ENCODE assay signal across 23 cellular contexts in the genomic region with DNA sequence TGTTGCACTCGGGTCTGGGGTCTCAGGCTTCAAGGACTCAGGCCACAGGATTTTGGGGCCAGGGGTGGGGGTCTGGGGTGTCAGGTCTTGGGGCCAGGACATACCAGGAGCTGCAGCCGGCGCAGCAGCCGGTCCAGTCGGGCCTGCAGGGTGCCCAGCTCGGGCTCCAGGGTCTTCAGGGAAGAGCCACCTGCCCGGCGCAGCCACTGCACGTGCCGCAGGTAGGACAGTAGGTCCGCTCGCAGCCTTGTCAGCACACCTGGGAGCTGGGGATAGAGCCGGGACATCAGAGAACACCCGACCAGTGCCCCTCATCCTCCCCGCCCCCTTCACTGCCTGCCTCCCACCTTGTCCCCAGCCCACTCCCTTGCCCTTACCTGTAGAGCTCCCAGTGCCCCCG. TPM values are rescaled to one million over a fixed set of nuclear protein-coding genes. Genes with fewer than 3 reads are reported as not detected.
DNase-seq lines count a peak whose midpoint lies in the region; ATAC-seq, FAIRE-seq and TF ChIP-seq lines count a peak whose summit lies in the region.
"Had no signal": no experiment of that assay in that cellular context is flagged by ENCODE, and none has a peak within 500 bp of the region (broad histone marks: within the 10 kb centered on the region; RNA-seq: fewer than 3 reads in every experiment).

No MANE protein-coding gene starts in this region.

- no peak overlapping the region for H4K91ac ChIP-seq in neuronal stem cell (ENCODE audit: low read depth, low read length, poor library complexity)

- H2BK12ac ChIP-seq in neuronal stem cell (ENCODE audit: low read length): no peak overlapping the region

- H3K18ac ChIP-seq in neuronal stem cell (ENCODE audit: low read length): peak overlapping the region; percentile 51

- peaks cover 31% of the 10 kb centered on the region for H3K79me2 ChIP-seq in astrocyte (ENCODE audit: insufficient read depth, low read length)

- H3K23ac ChIP-seq in neuronal stem cell (ENCODE audit: low read depth, low read length, poor library complexity): no peak overlapping the region

- H3K9ac ChIP-seq in astrocyte (ENCODE audit: low read length): peak overlapping the region; percentile 88
- no peak overlapping the region for H3K9ac ChIP-seq in neuronal stem cell (ENCODE audit: low read depth, low read length, poor library complexity)
- H3K9ac ChIP-seq: BLaER1, KMS-11 had no signal

- no peak for FAIRE-seq in astrocyte (lab: Jason Lieb, UNC)
- FAIRE-seq: GM12891, GM18507 had no signal

- H3K4me1 Mint-ChIP-seq in HFFc6 (ENCODE audit: low read depth) (peaks cover 19% of the 10 kb centered on the region), astrocyte (ENCODE audit: low read depth, unreplicated experiment) (peaks cover 25% of the 10 kb centered on the region)

- peaks cover 36% of the 10 kb centered on the region for H4K20me1 ChIP-seq in astrocyte (ENCODE audit: insufficient read depth, low read length)

- TF ChIP-seq CTCF in AG09309 (IDR thresholded peaks at IDR 0.05; ENCODE audit: control insufficient read depth, insufficient read depth, low read depth, low read length, missing control alignments) (no peak), HFFc6 (IDR thresholded peaks at IDR 0.05) (no peak), astrocyte (IDR thresholded peaks at IDR 0.05; ENCODE audit: insufficient read depth, low read depth, low read length) (no peak), foreskin keratinocyte (conservative IDR thresholded peaks at IDR 0.05) (no peak)

- no peaks in the 10 kb centered on the region for H3K79me1 ChIP-seq in neuronal stem cell (ENCODE audit: low read depth, low read length)

- H3K36me3 ChIP-seq in astrocyte (ENCODE audit: insufficient read depth, low read length) (peaks cover 14% of the 10 kb centered on the region), neuronal stem cell (replicated peaks in 1 of 2; ENCODE audit: control insufficient read depth in 2 of 2, insufficient read depth in 2 of 2, low read length in 2 of 2) (no peaks in the 10 kb centered on the region)
- H3K36me3 ChIP-seq: BLaER1 had no signal

- H3K9me3 ChIP-seq in astrocyte (ENCODE audit: insufficient read depth, low read depth, low read length) (no peaks in the 10 kb centered on the region), neuronal stem cell (replicated peaks in 1 of 2; ENCODE audit: control insufficient read depth in 2 of 2, insufficient read depth in 1 of 2, low read depth in 1 of 2, low read length in 2 of 2) (no peaks in the 10 kb centered on the region)
- H3K9me3 ChIP-seq: BLaER1 had no signal

- H3K27ac ChIP-seq in astrocyte (ENCODE audit: low read depth, low read length): no peak overlapping the region
- H3K27ac ChIP-seq in neuronal stem cell (replicated peaks; ENCODE audit: low read length): no peak overlapping the region
- H3K27ac ChIP-seq in foreskin keratinocyte: no peak overlapping the region
- H3K27ac ChIP-seq: BLaER1, KMS-11 had no signal

- WGBS in neuronal stem cell (ENCODE audit: extremely low coverage in 2 of 2, insufficient read length in 2 of 2, insufficient replicate concordance in 1 of 2), 2 donors: no CpG with 5 or more reads among the region's 16 CpGs

- H3K27me3 Mint-ChIP-seq in HFFc6 (ENCODE audit: insufficient read depth): peaks cover 4% of the 10 kb centered on the region; the same call in 1 of the 2 replicates
- no peaks in the 10 kb centered on the region for H3K27me3 Mint-ChIP-seq in astrocyte (ENCODE audit: low read depth, unreplicated experiment)

- H3K4me3 Mint-ChIP-seq in HFFc6: peak overlapping the region; percentile 73; the same call in 1 of the 2 replicates
- peak overlapping the region; percentile 83 for H3K4me3 Mint-ChIP-seq in astrocyte (ENCODE audit: unreplicated experiment)
- H3K4me3 Mint-ChIP-seq: CD8-positive, alpha-beta T cell had no signal

- H3K4me3 ChIP-seq in AG09309 (ENCODE audit: control insufficient read depth, low read depth, low read length) (peak overlapping the region; percentile 67), astrocyte (ENCODE audit: insufficient read depth, low read depth, low read length) (peak overlapping the region; percentile 72), neuronal stem cell (ENCODE audit: low read length in 2 of 2) (no peak overlapping the region)

- peak overlapping the region; percentile 97 for H3K4me2 ChIP-seq in astrocyte (ENCODE audit: low read length)
- H3K4me2 ChIP-seq in neuronal stem cell (ENCODE audit: insufficient read depth, low read length, poor library complexity, severe bottlenecking): no peak overlapping the region
- H3K4me2 ChIP-seq: KMS-11 had no signal

- H3K4me1 ChIP-seq in astrocyte (ENCODE audit: insufficient read depth, low read length) (peaks cover 29% of the 10 kb centered on the region), neuronal stem cell (ENCODE audit: control insufficient read depth in 2 of 2, insufficient read depth in 1 of 2, low read depth in 1 of 2, low read length in 2 of 2) (peaks cover 15 to 19% of the 10 kb centered on the region in 2 donors), foreskin keratinocyte (no peaks in the 10 kb centered on the region)

- H2BK15ac ChIP-seq in neuronal stem cell (ENCODE audit: low read length): peak overlapping the region; percentile 92

- H3K27me3 ChIP-seq in astrocyte (ENCODE audit: insufficient read depth, low read length): no peaks in the 10 kb centered on the region
- H3K27me3 ChIP-seq in neuronal stem cell (ENCODE audit: control insufficient read depth in 3 of 3, insufficient read depth in 3 of 3, low read depth in 1 of 3, low read length in 3 of 3): peaks cover 8 to 35% (median 26%) of the 10 kb centered on the region in 3 experiments
- peaks cover 21% of the 10 kb centered on the region for H3K27me3 ChIP-seq in foreskin keratinocyte

- no peak overlapping the region for H2BK5ac ChIP-seq in neuronal stem cell (ENCODE audit: low read length)

- H2AK5ac ChIP-seq in neuronal stem cell (ENCODE audit: low read depth, low read length): peak overlapping the region; percentile 94

- H3K27ac Mint-ChIP-seq in HFFc6: peak overlapping the region; percentile 53; the same call in 1 of the 2 replicates
- no peak overlapping the region for H3K27ac Mint-ChIP-seq in astrocyte (ENCODE audit: unreplicated experiment)
- H3K27ac Mint-ChIP-seq: CD8-positive, alpha-beta T cell had no signal

- no peaks in the 10 kb centered on the region for H3K9me3 Mint-ChIP-seq in HFFc6
- no peaks in the 10 kb centered on the region for H3K9me3 Mint-ChIP-seq in astrocyte (ENCODE audit: unreplicated experiment)
- H3K9me3 Mint-ChIP-seq: CD8-positive, alpha-beta T cell had no signal

- ATAC-seq in HG02840 (IDR thresholded peaks at IDR 0.05; ENCODE audit: low FRiP score, unreplicated experiment) (no peak), GM19455 (IDR thresholded peaks at IDR 0.05; ENCODE audit: unreplicated experiment) (no peak), foreskin keratinocyte (no peak)
- ATAC-seq: CD8-positive, alpha-beta T cell had no signal

- H3K4ac ChIP-seq in neuronal stem cell (ENCODE audit: low read length): no peak overlapping the region

- no peak overlapping the region for H2BK120ac ChIP-seq in neuronal stem cell (ENCODE audit: low read depth, low read length)

- no peak overlapping the region for H3K14ac ChIP-seq in neuronal stem cell (ENCODE audit: low read length)

- H3K36me3 Mint-ChIP-seq in HFFc6 (ENCODE audit: low read depth) (peaks cover 8% of the 10 kb centered on the region; the same call in 1 of the 2 replicates), astrocyte (ENCODE audit: low read depth, unreplicated experiment) (peaks cover 12% of the 10 kb centered on the region)
- H3K36me3 Mint-ChIP-seq: CD8-positive, alpha-beta T cell had no signal

- H4K8ac ChIP-seq in neuronal stem cell (ENCODE audit: low read depth, low read length): no peak overlapping the region

- DNase-seq in AG09309 (ENCODE audit: low read depth) (no peak), HFFc6 (no peak), astrocyte (ENCODE audit: low read depth) (no peak), neuronal stem cell (ENCODE audit: low spot score) (no peak), foreskin keratinocyte (no peak)
- DNase-seq: Calu3; CD8-positive, alpha-beta T cell; MV-4-11; NCI-H1417; NCI-H187; NCI-H2107; NCI-H510A treated with DMSO at 0.1 percent for 48 hours; NCI-H774; OCI-M1; RPMI8226 had no signal

- H2AFZ ChIP-seq in astrocyte (ENCODE audit: low read depth, low read length) (no peak overlapping the region), neuronal stem cell (ENCODE audit: low read length) (no peak overlapping the region)

RNA-seq across cellular contexts. Expression of a gene that starts 2.2 kb away (rescaled TPM):
- total RNA-seq in HFFc6 (2021; fragmentation: NEBNext Ultra II Directional; extraction: Animal tissue kit (Norgen Biotek cat#: 25700)): 10 to 100 TPM; 22.2 to 43.4 (median 36.1) TPM
- total RNA-seq in astrocyte: 183 and 202 TPM in 2 replicates
- 1.1 TPM for polyA plus RNA-seq in neuronal stem cell (2013, experiment 1 of 2)
- polyA plus RNA-seq in neuronal stem cell (2013, experiment 2 of 2): 1.1 TPM
- 3.7 and 5.8 TPM in 2 replicates for total RNA-seq in foreskin keratinocyte
- 4.1 and 5.4 TPM in 2 replicates for polyA plus RNA-seq in foreskin keratinocyte
- total RNA-seq: SK-MEL-5 had no signal

RNA-seq across cellular contexts. Expression of a gene that starts 5.0 kb away (rescaled TPM):
- under 1 TPM in 1 of 6 experiments, not detected in 5; 0.05 TPM for total RNA-seq in HFFc6 (2021; fragmentation: NEBNext Ultra II Directional; extraction: Animal tissue kit (Norgen Biotek cat#: 25700))
- 0.10 and 0.20 TPM in 2 replicates for total RNA-seq in astrocyte
- polyA plus RNA-seq in neuronal stem cell (2013, experiment 1 of 2): 0.08 TPM
- polyA plus RNA-seq in neuronal stem cell (2013, experiment 2 of 2): 0.08 TPM
- 0.03 TPM in 1 of 2 replicates, not detected in the other for total RNA-seq in foreskin keratinocyte
- polyA plus RNA-seq in foreskin keratinocyte: not detected in 2 replicates
- total RNA-seq: Calu3; CD8-positive, alpha-beta T cell; H4; SK-MEL-5 had no signal

RNA-seq across cellular contexts. Expression of a gene that starts 8.5 kb away (rescaled TPM):
- 1 to 10 TPM in 1 of 6 experiments, under 1 TPM in 2, not detected in 3; 0.33 to 1.1 (median 0.61) TPM for total RNA-seq in HFFc6 (2021; fragmentation: NEBNext Ultra II Directional; extraction: Animal tissue kit (Norgen Biotek cat#: 25700))
- total RNA-seq in astrocyte (2.5 TPM in 2 replicates), foreskin keratinocyte (not detected in 2 replicates)
- polyA plus RNA-seq in neuronal stem cell (2013, experiment 1 of 2): 0.85 TPM
- 0.46 TPM for polyA plus RNA-seq in neuronal stem cell (2013, experiment 2 of 2)
- not detected in 2 replicates for polyA plus RNA-seq in foreskin keratinocyte
- total RNA-seq: Calu3; CD8-positive, alpha-beta T cell; H4; SK-MEL-5 had no signal

RNA-seq across cellular contexts. Expression of a gene that starts 13.6 kb away (rescaled TPM):
- not detected for total RNA-seq in HFFc6 (2021; fragmentation: NEBNext Ultra II Directional; extraction: Animal tissue kit (Norgen Biotek cat#: 25700))
- total RNA-seq in astrocyte (0.50 TPM in 2 replicates), foreskin keratinocyte (0.92 and 2.4 TPM in 2 replicates)
- 0.81 TPM for polyA plus RNA-seq in neuronal stem cell (2013, experiment 1 of 2)
- polyA plus RNA-seq in neuronal stem cell (2013, experiment 2 of 2): 0.71 TPM
- polyA plus RNA-seq in foreskin keratinocyte: 1.8 and 2.8 TPM in 2 replicates

RNA-seq across cellular contexts. Expression of a gene that starts 16.0 kb away (rescaled TPM):
- 1 to 10 TPM in 2 of 6 experiments, under 1 TPM in 4; 0.26 to 2.4 (median 0.64) TPM for total RNA-seq in HFFc6 (2021; fragmentation: NEBNext Ultra II Directional; extraction: Animal tissue kit (Norgen Biotek cat#: 25700))
- total RNA-seq in astrocyte (1.4 and 2.1 TPM in 2 replicates), foreskin keratinocyte (1.4 and 1.5 TPM in 2 replicates)
- polyA plus RNA-seq in neuronal stem cell (2013, experiment 1 of 2): 0.14 TPM
- 0.14 TPM for polyA plus RNA-seq in neuronal stem cell (2013, experiment 2 of 2)
- 1.5 and 1.8 TPM in 2 replicates for polyA plus RNA-seq in foreskin keratinocyte
- total RNA-seq: H4, SK-MEL-5 had no signal

Comparison
In these comparisons a context has a peak if more than half of its experiments do, and no peak if none do; other contexts are left out.
1. H3K4me3 ChIP-seq: peak in AG09309 (single experiment) and astrocyte (single experiment); none in neuronal stem cell (0 of 2).